Comparison of ENCODE assay signal across 9 cellular contexts in the genomic region with DNA sequence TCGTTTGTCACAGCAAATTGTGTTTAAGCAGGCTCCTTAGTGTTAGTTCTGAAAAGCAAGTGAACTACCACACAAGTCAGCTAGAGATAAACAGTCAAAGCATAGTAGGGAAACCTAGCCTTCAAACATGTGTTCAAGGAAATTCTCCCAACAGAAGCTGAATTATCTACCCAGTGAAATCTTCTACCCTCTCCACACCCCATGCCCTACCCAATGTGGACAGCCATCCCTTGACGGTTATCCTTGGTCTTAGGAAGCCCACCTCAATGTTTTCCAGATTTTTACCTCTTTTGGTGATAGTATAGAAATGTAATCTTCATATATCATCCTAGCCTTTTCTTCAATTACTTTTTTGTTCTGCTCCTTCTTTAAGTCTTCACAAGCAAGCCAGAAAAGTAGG. TPM values are rescaled to one million over a fixed set of nuclear protein-coding genes. Genes with fewer than 3 reads are reported as not detected.
A peak's percentile ranks its signal among the peaks of the same experiment; 100 is the strongest.
DNase-seq lines count a peak whose midpoint lies in the region; ATAC-seq and TF ChIP-seq lines count a peak whose summit lies in the region.
"Had no signal": no experiment of that assay in that cellular context is flagged by ENCODE, and none has a peak within 500 bp of the region (broad histone marks: within the 10 kb centered on the region; RNA-seq: fewer than 3 reads in every experiment).

No MANE protein-coding gene starts in this region.

- no peak overlapping the region for H3K14ac ChIP-seq in mesenchymal stem cell (ENCODE audit: low read length in 2 of 2)

- H3K18ac ChIP-seq in mesenchymal stem cell (ENCODE audit: low read depth in 1 of 2, low read length in 2 of 2): no peak overlapping the region

- no peaks in the 10 kb centered on the region for H3K36me3 Mint-ChIP-seq in activated CD8-positive, alpha-beta memory T cell treated with anti-CD3 and anti-CD28 coated beads, Interleukin-2, amount 10 ng/mL, durations not matched to agents 7 days and 5 days

- no peak overlapping the region for H3K27ac Mint-ChIP-seq in activated CD8-positive, alpha-beta memory T cell treated with anti-CD3 and anti-CD28 coated beads, Interleukin-2, amount 10 ng/mL, durations not matched to agents 7 days and 5 days

- H3K9me3 Mint-ChIP-seq in activated CD8-positive, alpha-beta memory T cell treated with anti-CD3 and anti-CD28 coated beads, Interleukin-2, amount 10 ng/mL, durations not matched to agents 7 days and 5 days (ENCODE audit: low read depth): no peaks in the 10 kb centered on the region

- no peaks in the 10 kb centered on the region for H3K27me3 ChIP-seq in left ventricle myocardium inferior (ENCODE audit: low read depth)
- no peaks in the 10 kb centered on the region for H3K27me3 ChIP-seq in mesenchymal stem cell (ENCODE audit: control insufficient read depth in 1 of 2, insufficient read depth in 1 of 2, low read length in 2 of 2)
- H3K27me3 ChIP-seq: upper lobe of right lung had no signal

- H2BK15ac ChIP-seq in mesenchymal stem cell (ENCODE audit: low read depth, poor library complexity, severe bottlenecking): no peak overlapping the region

- H2BK12ac ChIP-seq in mesenchymal stem cell (ENCODE audit: low read length in 2 of 2): no peak overlapping the region

- CTCF ChIA-PET in activated CD8-positive, alpha-beta memory T cell treated with anti-CD3 and anti-CD28 coated beads, Interleukin-2, amount 10 ng/mL, durations not matched to agents 7 days and 5 days (lab: Charles Lee): interaction anchor here (1.0 to 2.2 kb wide), 4 partner anchors 10 to 76 kb away, joined by 3 to 5 read pairs (median 4); no protein-coding TSS in a partner anchor

- TF ChIP-seq CTCF in omental fat pad (IDR thresholded peaks at IDR 0.05) (no peak), left ventricle myocardium inferior (IDR thresholded peaks at IDR 0.05; ENCODE audit: borderline replicate concordance) (no peak)

- no peak for DNase-seq in activated CD8-positive, alpha-beta memory T cell treated with anti-CD3 and anti-CD28 coated beads, Interleukin-2, amount 10 ng/mL, durations not matched to agents 7 days and 5 days
- DNase-seq in activated CD8-positive, alpha-beta memory T cell treated with anti-CD3 and anti-CD28 coated beads, Interleukin-2, amount 50 U/mL, for 4 hours: no peak
- DNase-seq in omental fat pad (ENCODE audit: low spot score) (no peak), left ventricle myocardium inferior (no peak), mesenchymal stem cell (no peak), H4 (ENCODE audit: low spot score) (no peak)
- DNase-seq: upper lobe of right lung had no signal

- H3K9me3 ChIP-seq in left ventricle myocardium inferior (replicated peaks) (no peaks in the 10 kb centered on the region), mesenchymal stem cell (ENCODE audit: control insufficient read depth, low read length) (no peaks in the 10 kb centered on the region)
- H3K9me3 ChIP-seq: upper lobe of right lung had no signal

- H3K4me3 ChIP-seq in left ventricle myocardium inferior (no peak overlapping the region), mesenchymal stem cell (ENCODE audit: insufficient read depth in 1 of 2, low read depth in 1 of 2, low read length in 2 of 2) (no peak overlapping the region)
- H3K4me3 ChIP-seq: upper lobe of right lung had no signal

- H3K79me1 ChIP-seq in mesenchymal stem cell (replicated peaks; ENCODE audit: low read length, poor library complexity, severe bottlenecking): peaks cover 20% of the 10 kb centered on the region

- no peak overlapping the region for H3K23ac ChIP-seq in mesenchymal stem cell (ENCODE audit: low read length in 2 of 2)

- no peak overlapping the region for H3K4me3 Mint-ChIP-seq in activated CD8-positive, alpha-beta memory T cell treated with anti-CD3 and anti-CD28 coated beads, Interleukin-2, amount 10 ng/mL, durations not matched to agents 7 days and 5 days

- H2AK5ac ChIP-seq in mesenchymal stem cell (ENCODE audit: low read length, severe bottlenecking): no peak overlapping the region

- no peak overlapping the region for H3K4ac ChIP-seq in mesenchymal stem cell (ENCODE audit: low read depth in 1 of 2, low read length in 2 of 2)

- H2BK5ac ChIP-seq in mesenchymal stem cell (ENCODE audit: low read depth, low read length, poor library complexity, severe bottlenecking): no peak overlapping the region

- no peak overlapping the region for H4K8ac ChIP-seq in mesenchymal stem cell (ENCODE audit: low read length)

- H3K4me1 Mint-ChIP-seq in activated CD8-positive, alpha-beta memory T cell treated with anti-CD3 and anti-CD28 coated beads, Interleukin-2, amount 10 ng/mL, durations not matched to agents 7 days and 5 days: peaks cover 2% of the 10 kb centered on the region

- no peak overlapping the region for H3K4me2 ChIP-seq in mesenchymal stem cell (ENCODE audit: low read length, poor library complexity, severe bottlenecking)

- intact Hi-C loops in left ventricle myocardium inferior (cut with micrococcal nuclease): no loop called here

- H3K27ac ChIP-seq in left ventricle myocardium inferior (replicated peaks) (no peak overlapping the region), mesenchymal stem cell (ENCODE audit: low read length, poor library complexity, severe bottlenecking) (no peak overlapping the region)
- H3K27ac ChIP-seq: upper lobe of right lung had no signal

- no peaks in the 10 kb centered on the region for H3K4me1 ChIP-seq in left ventricle myocardium inferior
- no peaks in the 10 kb centered on the region for H3K4me1 ChIP-seq in mesenchymal stem cell (ENCODE audit: control insufficient read depth, insufficient read depth, low read depth, low read length)
- H3K4me1 ChIP-seq: upper lobe of right lung had no signal

- no peak overlapping the region for H4K91ac ChIP-seq in mesenchymal stem cell (ENCODE audit: low read length)

- no peak overlapping the region for H2BK120ac ChIP-seq in mesenchymal stem cell (ENCODE audit: low read depth, low read length)

- WGBS in mesenchymal stem cell: 79% methylated on average over 2 of the region's 2 CpGs

- no peak overlapping the region for H2AFZ ChIP-seq in mesenchymal stem cell (ENCODE audit: low read depth, low read length)

- H3K36me3 ChIP-seq in left ventricle myocardium inferior (no peaks in the 10 kb centered on the region), mesenchymal stem cell (ENCODE audit: control insufficient read depth in 1 of 2, insufficient read depth in 2 of 2, low read depth in 1 of 2, low read length in 2 of 2) (peaks cover 3 to 44% of the 10 kb centered on the region in 2 experiments)
- H3K36me3 ChIP-seq: upper lobe of right lung had no signal

- ATAC-seq in activated CD8-positive, alpha-beta memory T cell treated with anti-CD3 and anti-CD28 coated beads, Interleukin-2, amount 10 ng/mL, durations not matched to agents 7 days and 5 days: peak; percentile 47
- peak; percentile 16 for ATAC-seq in GM21737 (IDR thresholded peaks at IDR 0.05; ENCODE audit: unreplicated experiment)
- ATAC-seq in HG03135 (IDR thresholded peaks at IDR 0.05; ENCODE audit: unreplicated experiment): peak; percentile 10
- ATAC-seq in omental fat pad (ENCODE audit: low FRiP score): peak; percentile 29

- H3K9ac ChIP-seq in mesenchymal stem cell (ENCODE audit: low read length): no peak overlapping the region

- peaks cover 31% of the 10 kb centered on the region for H3K27me3 Mint-ChIP-seq in activated CD8-positive, alpha-beta memory T cell treated with anti-CD3 and anti-CD28 coated beads, Interleukin-2, amount 10 ng/mL, durations not matched to agents 7 days and 5 days

RNA-seq across cellular contexts. Expression of gene MTRF1L, which starts 21.5 kb away (rescaled TPM):
- total RNA-seq in activated CD8-positive, alpha-beta memory T cell treated with anti-CD3 and anti-CD28 coated beads, Interleukin-2, amount 10 ng/mL, durations not matched to agents 7 days and 5 days: 10 to 100 TPM; 15.5 to 23.1 TPM
- total RNA-seq in omental fat pad (10 to 100 TPM; 18.0 to 30.9 (median 22.5) TPM), left ventricle myocardium inferior (30.9 TPM)
- polyA plus RNA-seq in mesenchymal stem cell (2013, experiment 1 of 2): 24.7 TPM
- polyA plus RNA-seq in mesenchymal stem cell (2013, experiment 2 of 2): 25.1 TPM
- 7.9 and 11.3 TPM in 2 replicates for total RNA-seq in H4 (2014; rRNA removed; shearing (Covaris generic))

RNA-seq across cellular contexts. Expression of gene FBXO5, which starts 41.1 kb away (rescaled TPM):
- total RNA-seq in activated CD8-positive, alpha-beta memory T cell treated with anti-CD3 and anti-CD28 coated beads, Interleukin-2, amount 10 ng/mL, durations not matched to agents 7 days and 5 days: 10 to 100 TPM; 62.1 to 73.5 TPM
- total RNA-seq in omental fat pad (1 to 10 TPM; 2.6 to 7.2 (median 4.8) TPM), left ventricle myocardium inferior (1.6 TPM)
- polyA plus RNA-seq in mesenchymal stem cell (2013, experiment 1 of 2): 5.9 TPM
- 5.8 TPM for polyA plus RNA-seq in mesenchymal stem cell (2013, experiment 2 of 2)
- total RNA-seq in H4 (2014; rRNA removed; shearing (Covaris generic)): 22.1 and 27.8 TPM in 2 replicates
